In genomic region chr3:84125201-84125721, GRCh38 we compare ENCODE assay signal across 16 cellular contexts.
DNase-seq lines count a peak whose midpoint lies in the region; ATAC-seq and TF ChIP-seq lines count a peak whose summit lies in the region.
"Had no signal": no experiment of that assay in that cellular context is flagged by ENCODE, and none has a peak within 500 bp of the region (broad histone marks: within the 10 kb centered on the region; RNA-seq: fewer than 3 reads in every experiment).

No MANE protein-coding gene starts in this region.

- no peak overlapping the region for H3K4me3 ChIP-seq in gastroesophageal sphincter
- no peak overlapping the region for H3K4me3 ChIP-seq in upper lobe of right lung
- H3K4me3 ChIP-seq: GM12878 had no signal

- no peak for TF ChIP-seq POLR2A in gastroesophageal sphincter (IDR thresholded peaks at IDR 0.05)

- H3K4me1 ChIP-seq in gastroesophageal sphincter, result no peaks in the 10 kb centered on the region
- H3K4me1 ChIP-seq in upper lobe of right lung, result no peaks in the 10 kb centered on the region

- no peak for TF ChIP-seq EP300 in gastroesophageal sphincter (IDR thresholded peaks at IDR 0.05)

- TF ChIP-seq CTCF in chondrocyte (IDR thresholded peaks at IDR 0.05) (no peak), gastroesophageal sphincter (IDR thresholded peaks at IDR 0.05) (no peak), upper lobe of right lung (IDR thresholded peaks at IDR 0.05) (no peak), nephron progenitor cell (IDR thresholded peaks at IDR 0.05) (no peak)

- ATAC-seq in gastroesophageal sphincter (peak; percentile 28), upper lobe of right lung (peak; percentile 30), HG03175 (IDR thresholded peaks at IDR 0.05; ENCODE audit: unreplicated experiment) (no peak)
- ATAC-seq in activated T-cell treated with anti-CD3 and anti-CD28 coated beads, Interleukin-2, amount 50 U/mL, for 72 hours (replicated peaks in 1 of 2), result no peak
- ATAC-seq: GM12878 had no signal

- no peak overlapping the region for H3K27ac Mint-ChIP-seq in chondrocyte (ENCODE audit: unreplicated experiment)
- H3K27ac Mint-ChIP-seq in nephron progenitor cell, result no peak overlapping the region
- no peak overlapping the region for H3K27ac Mint-ChIP-seq in activated T-cell treated with anti-CD3 and anti-CD28 coated beads, Interleukin-2, amount 50 U/mL, for 72 hours
- H3K27ac Mint-ChIP-seq: B cell; CD4-positive, alpha-beta T cell; HFFc6 had no signal

- H3K27me3 ChIP-seq in gastroesophageal sphincter (no peaks in the 10 kb centered on the region), upper lobe of right lung (no peaks in the 10 kb centered on the region)

- DNase-seq in chondrocyte (ENCODE audit: low spot score) (peak; percentile 78), posterior vena cava (ENCODE audit: low spot score) (peak; percentile 58), upper lobe of right lung (no peak), nephron progenitor cell (no peak)
- DNase-seq in activated T-cell treated with anti-CD3 and anti-CD28 coated beads, Interleukin-2, amount 50 U/mL, for 72 hours, result no peak
- DNase-seq: C1 segment of cervical spinal cord; Calu3; CD4-positive, alpha-beta T cell; DMS79; HCEC 1CT; HFFc6 had no signal

- H3K27me3 Mint-ChIP-seq in chondrocyte (ENCODE audit: low read depth), result no peaks in the 10 kb centered on the region
- H3K27me3 Mint-ChIP-seq in nephron progenitor cell (ENCODE audit: low read depth, poor library complexity), result no peaks in the 10 kb centered on the region
- no peaks in the 10 kb centered on the region for H3K27me3 Mint-ChIP-seq in activated T-cell treated with anti-CD3 and anti-CD28 coated beads, Interleukin-2, amount 50 U/mL, for 72 hours (ENCODE audit: low read depth)
- H3K27me3 Mint-ChIP-seq: B cell; CD4-positive, alpha-beta T cell had no signal

- H3K36me3 ChIP-seq in gastroesophageal sphincter (no peaks in the 10 kb centered on the region), upper lobe of right lung (no peaks in the 10 kb centered on the region)

- H3K4me1 Mint-ChIP-seq in chondrocyte (ENCODE audit: low read depth) (no peaks in the 10 kb centered on the region), nephron progenitor cell (no peaks in the 10 kb centered on the region)
- no peaks in the 10 kb centered on the region for H3K4me1 Mint-ChIP-seq in activated T-cell treated with anti-CD3 and anti-CD28 coated beads, Interleukin-2, amount 50 U/mL, for 72 hours (ENCODE audit: low read depth)
- H3K4me1 Mint-ChIP-seq: B cell had no signal

- H3K36me3 Mint-ChIP-seq in chondrocyte (ENCODE audit: low read depth) (no peaks in the 10 kb centered on the region), nephron progenitor cell (ENCODE audit: low read depth) (no peaks in the 10 kb centered on the region)
- H3K36me3 Mint-ChIP-seq in activated T-cell treated with anti-CD3 and anti-CD28 coated beads, Interleukin-2, amount 50 U/mL, for 72 hours (ENCODE audit: insufficient read depth in 2 of 2), result peaks cover 0 to 2% of the 10 kb centered on the region in 2 donors

- intact Hi-C loops in posterior vena cava (cut with DNase I), result no loop called here
- intact Hi-C loops in upper lobe of right lung (cut with DNase I), result no loop called here

- H3K9me3 Mint-ChIP-seq in chondrocyte (ENCODE audit: low read depth), result peaks cover 5% of the 10 kb centered on the region
- no peaks in the 10 kb centered on the region for H3K9me3 Mint-ChIP-seq in nephron progenitor cell
- H3K9me3 Mint-ChIP-seq in activated T-cell treated with anti-CD3 and anti-CD28 coated beads, Interleukin-2, amount 50 U/mL, for 72 hours, result peaks cover 4 to 6% of the 10 kb centered on the region in 2 donors

- H3K27ac ChIP-seq in gastroesophageal sphincter, result no peak overlapping the region
- no peak overlapping the region for H3K27ac ChIP-seq in upper lobe of right lung
- H3K27ac ChIP-seq: HL-60 had no signal

- no CpG with 5 or more reads among the region's 12 CpGs for WGBS in gastroesophageal sphincter (ENCODE audit: low coverage in 1 of 2), 2 donors

- H3K4me3 Mint-ChIP-seq in chondrocyte (ENCODE audit: unreplicated experiment), result no peak overlapping the region
- H3K4me3 Mint-ChIP-seq in nephron progenitor cell, result no peak overlapping the region
- H3K4me3 Mint-ChIP-seq in activated T-cell treated with anti-CD3 and anti-CD28 coated beads, Interleukin-2, amount 50 U/mL, for 72 hours, result no peak overlapping the region
- H3K4me3 Mint-ChIP-seq: B cell; CD4-positive, alpha-beta T cell; HFFc6 had no signal

- H3K9me3 ChIP-seq in gastroesophageal sphincter (no peaks in the 10 kb centered on the region), upper lobe of right lung (no peaks in the 10 kb centered on the region)

Comparison
In these comparisons a context has a peak if more than half of its experiments do, and no peak if none do; other contexts are left out.
1. DNase-seq: peak in chondrocyte (single experiment) and posterior vena cava (single experiment); none in upper lobe of right lung (single experiment), nephron progenitor cell (single experiment) and activated T-cell treated with anti-CD3 and anti-CD28 coated beads, Interleukin-2, amount 50 U/mL, for 72 hours (0 of 2).
2. ATAC-seq: peak in gastroesophageal sphincter (single experiment) and upper lobe of right lung (single experiment); none in activated T-cell treated with anti-CD3 and anti-CD28 coated beads, Interleukin-2, amount 50 U/mL, for 72 hours (0 of 2) and HG03175 (single experiment).